ENCODE assay signal across 9 cellular contexts in the genomic region with DNA sequence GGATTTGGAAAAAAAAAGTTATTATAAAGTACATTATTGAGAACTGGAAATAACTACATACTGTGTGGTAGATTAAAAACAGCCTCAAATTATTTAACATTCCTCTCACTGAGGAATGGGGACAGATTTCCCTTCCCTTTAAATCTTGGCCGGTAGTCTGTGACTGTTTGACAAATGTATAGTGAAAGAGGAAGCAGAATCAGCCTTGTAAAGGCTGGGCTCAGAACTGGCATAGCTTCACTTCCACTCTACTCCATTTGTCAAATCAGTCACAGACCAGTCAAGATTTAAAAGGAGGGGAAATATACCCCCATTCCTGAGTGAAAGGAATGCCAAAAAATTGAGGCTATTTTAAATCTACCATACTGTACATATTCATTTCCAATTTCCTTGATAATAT. TPM values are rescaled to one million over a fixed set of nuclear protein-coding genes. Genes with fewer than 3 reads are reported as not detected.
DNase-seq lines count a peak whose midpoint lies in the region; ATAC-seq, FAIRE-seq and TF ChIP-seq lines count a peak whose summit lies in the region.
"Had no signal": no experiment of that assay in that cellular context is flagged by ENCODE, and none has a peak within 500 bp of the region (broad histone marks: within the 10 kb centered on the region; RNA-seq: fewer than 3 reads in every experiment).

No MANE protein-coding gene starts in this region.

- H3K27me3 ChIP-seq in hepatocyte: no peaks in the 10 kb centered on the region

- in situ Hi-C loops in KBM-7 (cut with MboI; ENCODE audit: low pct_unique_long_range_greater_than_20kb, low sequenced_read_pairs): no loop called here

- no peaks in the 10 kb centered on the region for H3K36me3 ChIP-seq in hepatocyte (replicated peaks; ENCODE audit: insufficient read depth, low read depth)

- ATAC-seq in GM21825 (IDR thresholded peaks at IDR 0.05; ENCODE audit: unreplicated experiment) (peak; percentile 87), HG03095 (IDR thresholded peaks at IDR 0.05; ENCODE audit: unreplicated experiment) (no peak)

- no peak for TF ChIP-seq CTCF in hepatocyte (IDR thresholded peaks at IDR 0.05; ENCODE audit: poor library complexity)

- DNase-seq in GM18507 (ENCODE audit: extremely low spot score, insufficient read length, low read depth) (no peak), KBM-7 (peak; percentile 63), hepatocyte (ENCODE audit: low spot score) (no peak), hypothalamus (lab: John Stamatoyannopoulos, UW) (no peak), islet precursor cell (no peak)
- no peak for DNase-seq in activated CD4-positive, CD25-positive, alpha-beta regulatory T cell treated with anti-CD3 and anti-CD28 coated beads, Interleukin-2, amount 50 U/mL, for 72 hours
- DNase-seq: cerebellar nuclear complex had no signal

- H3K4me3 ChIP-seq in hepatocyte: no peak overlapping the region

- FAIRE-seq in GM18507 (lab: Jason Lieb, UNC): peak; percentile 90

- no peaks in the 10 kb centered on the region for H4K20me1 ChIP-seq in hepatocyte (ENCODE audit: insufficient read depth, poor library complexity, severe bottlenecking)

- peak overlapping the region; percentile 77 for H3K27ac ChIP-seq in hepatocyte

- H2AFZ ChIP-seq in hepatocyte: peak overlapping the region; percentile 28

- no peak overlapping the region for H3K4me2 ChIP-seq in hepatocyte

- H3K79me2 ChIP-seq in hepatocyte: no peaks in the 10 kb centered on the region

- no peaks in the 10 kb centered on the region for H3K9me3 ChIP-seq in hepatocyte (ENCODE audit: low read depth)

- no peaks in the 10 kb centered on the region for H3K9me2 ChIP-seq in hepatocyte (replicated peaks; ENCODE audit: insufficient read depth)

- H3K4me1 ChIP-seq in hepatocyte (ENCODE audit: insufficient read depth): peaks cover 6% of the 10 kb centered on the region

- 29% methylated on average over 1 of the region's 1 CpG for WGBS in hepatocyte (ENCODE audit: low lambda C conversion rate, missing lambda C conversion rate)

RNA-seq across cellular contexts. Expression of gene B4GALT4, which starts 18.2 kb away (rescaled TPM):
- total RNA-seq in hepatocyte: 55.4 and 55.7 TPM in 2 replicates
- 54.0 and 67.3 TPM in 2 replicates for polyA plus RNA-seq in hepatocyte

RNA-seq across cellular contexts. Expression of gene ARHGAP31, which starts 35.3 kb away (rescaled TPM):
- total RNA-seq in hepatocyte: 6.4 and 7.3 TPM in 2 replicates
- polyA plus RNA-seq in hepatocyte: 2.9 and 3.2 TPM in 2 replicates
